7 cellular contexts compared by ENCODE assay signal in the genomic region with DNA sequence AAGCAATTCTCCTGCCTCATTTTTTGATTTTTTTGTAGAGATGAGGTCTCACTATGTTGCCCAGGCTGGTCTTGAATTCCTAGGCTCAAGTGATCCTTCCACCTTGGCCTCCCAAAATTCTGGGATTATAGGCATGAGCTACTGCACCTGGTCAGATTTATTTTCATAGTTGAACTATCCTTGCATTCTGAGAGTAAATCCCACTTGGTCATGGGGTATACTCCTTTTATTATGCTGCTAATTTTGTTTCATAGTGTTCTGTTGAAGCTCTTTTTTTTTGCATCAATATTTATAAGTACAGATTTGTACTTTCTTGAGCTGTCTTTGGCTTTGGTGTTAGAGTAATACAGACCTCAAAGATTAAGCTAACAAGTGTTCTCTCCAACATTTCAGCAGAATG.
"Had no signal": no experiment of that assay in that cellular context is flagged by ENCODE, and none has a peak within 500 bp of the region (broad histone marks: within the 10 kb centered on the region; RNA-seq: fewer than 3 reads in every experiment).

No MANE protein-coding gene starts in this region.

- H3K9ac ChIP-seq: KMS-11 had no signal

- H3K27ac ChIP-seq: HL-60, KMS-11 had no signal

- DNase-seq: IMR-90, KBM-7, KG1 had no signal

- ATAC-seq: HepG2 had no signal

- FAIRE-seq: HepG2, HTR-8/SVneo had no signal
